ENCODE assay signal across 10 cellular contexts in the genomic region with DNA sequence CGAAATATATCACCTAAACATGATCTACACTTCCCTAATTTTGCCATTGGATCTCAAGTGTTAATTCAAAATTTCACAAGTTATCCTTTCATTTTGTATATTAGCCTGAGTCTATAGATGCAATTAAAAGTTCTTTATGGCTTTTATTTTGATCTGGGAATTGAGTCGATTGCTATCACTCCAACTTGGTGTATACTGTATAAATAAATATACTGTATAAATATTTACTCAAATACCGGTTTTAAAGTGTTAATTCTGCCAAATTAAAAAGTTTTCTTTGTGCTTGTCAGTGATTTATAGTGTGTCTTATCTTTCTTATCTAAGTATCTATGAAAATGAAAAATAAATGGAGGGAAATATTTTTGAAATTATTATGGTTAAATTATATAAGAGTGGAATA.
"Had no signal": no experiment of that assay in that cellular context is flagged by ENCODE, and none has a peak within 500 bp of the region (broad histone marks: within the 10 kb centered on the region; RNA-seq: fewer than 3 reads in every experiment).

No MANE protein-coding gene starts in this region.

- DNase-seq: GOT3, H7, H9, HCEC 1CT, HFFc6 had no signal

- H3K4me3 ChIP-seq: GM23248, GM23338, HAP-1 had no signal

- FAIRE-seq: H1, H54 had no signal
